ENCODE assay signal across 29 cellular contexts in genomic region chr10:50229460-50229859, GRCh38.
"Had no signal": no experiment of that assay in that cellular context is flagged by ENCODE, and none has a peak within 500 bp of the region (broad histone marks: within the 10 kb centered on the region; RNA-seq: fewer than 3 reads in every experiment).

No MANE protein-coding gene starts in this region.

- H3K79me2 ChIP-seq: parathyroid adenoma had no signal

- FAIRE-seq: small intestine had no signal

- H3K4me3 Mint-ChIP-seq: natural killer cell; nephron; neural progenitor cell; stimulated activated effector memory CD8-positive, alpha-beta T cell treated with anti-CD3 and anti-CD28 coated beads, Interleukin-12 subunit alpha, Interleukin-12 subunit beta, amount 100 ng/mL, for 72 hours; stimulated activated naive B cell treated with anti-CD40 and anti-IgM and Interleukin-4, amounts not matched to agents 10 μg/mL and 1 μg/mL and 100 μg/mL, for 72 hours; stimulated activated naive CD8-positive, alpha-beta T cell treated with anti-CD3 and anti-CD28 coated beads, Interleukin-15, Interleukin-2, amounts not matched to agents 100 ng/mL and 50 ng/mL, for 24 hours; type B pancreatic cell had no signal

- H3K4me2 ChIP-seq: neural progenitor cell had no signal

- ATAC-seq: natural killer cell; psoas muscle; right cardiac atrium; stimulated activated effector memory CD8-positive, alpha-beta T cell treated with anti-CD3 and anti-CD28 coated beads, Interleukin-12 subunit alpha, Interleukin-12 subunit beta, amount 100 ng/mL, for 72 hours; stimulated activated naive B cell treated with anti-CD40 and anti-IgM and Interleukin-4, amounts not matched to agents 10 μg/mL and 1 μg/mL and 100 μg/mL, for 72 hours; upper lobe of right lung had no signal

- H3K4me1 ChIP-seq: neural progenitor cell, psoas muscle, sigmoid colon, suprapubic skin, testis, tibial artery, transverse colon, upper lobe of right lung, uterus had no signal

- DNase-seq: natural killer cell; occipital lobe; ovary; posterior cingulate gyrus; psoas muscle; right cardiac atrium; right lobe of liver; sigmoid colon; small intestine; stimulated activated CD4-positive, alpha-beta T cell treated with anti-CD3 and anti-CD28 coated beads, Interleukin-15, amount 100 ng/mL, for 24 hours; stimulated activated CD4-positive, alpha-beta T cell treated with anti-CD3 and anti-CD28 coated beads, Interleukin-2, amount 100 ng/mL, for 24 hours; stimulated activated CD4-positive, alpha-beta T cell treated with anti-CD3 and anti-CD28 coated beads, Interleukin-2, amount 100 ng/mL, for 48 hours; stimulated activated CD4-positive, alpha-beta T cell treated with anti-CD3 and anti-CD28 coated beads, Interleukin-4, amount 100 ng/mL, for 24 hours; stimulated activated naive B cell treated with anti-CD40 and anti-IgM and Interleukin-4, amounts not matched to agents 10 μg/mL and 1 μg/mL and 100 μg/mL, for 72 hours; stimulated activated naive CD4-positive, alpha-beta T cell treated with Interleukin-2 at 50 U/mL for 16 hours; substantia nigra; testis; tibial artery; transverse colon; upper lobe of right lung; uterus had no signal

- H3K9me3 ChIP-seq: ovary, psoas muscle, right lobe of liver, sigmoid colon, suprapubic skin, testis, tibial artery, transverse colon, upper lobe of right lung, uterus had no signal

- H3K36me3 Mint-ChIP-seq: natural killer cell; neural progenitor cell; stimulated activated effector memory CD8-positive, alpha-beta T cell treated with anti-CD3 and anti-CD28 coated beads, Interleukin-12 subunit alpha, Interleukin-12 subunit beta, amount 100 ng/mL, for 72 hours; stimulated activated naive B cell treated with anti-CD40 and anti-IgM and Interleukin-4, amounts not matched to agents 10 μg/mL and 1 μg/mL and 100 μg/mL, for 72 hours; type B pancreatic cell had no signal

- H3K27ac ChIP-seq: neural progenitor cell, ovary, parathyroid adenoma, psoas muscle, right lobe of liver, sigmoid colon, suprapubic skin, testis, tibial artery, transverse colon, upper lobe of right lung, uterus had no signal

- H3K4me1 Mint-ChIP-seq: natural killer cell; neural progenitor cell; stimulated activated effector memory CD8-positive, alpha-beta T cell treated with anti-CD3 and anti-CD28 coated beads, Interleukin-12 subunit alpha, Interleukin-12 subunit beta, amount 100 ng/mL, for 72 hours had no signal

- H3K9me3 Mint-ChIP-seq: natural killer cell; nephron; neural progenitor cell; stimulated activated effector memory CD8-positive, alpha-beta T cell treated with anti-CD3 and anti-CD28 coated beads, Interleukin-12 subunit alpha, Interleukin-12 subunit beta, amount 100 ng/mL, for 72 hours; stimulated activated naive B cell treated with anti-CD40 and anti-IgM and Interleukin-4, amounts not matched to agents 10 μg/mL and 1 μg/mL and 100 μg/mL, for 72 hours; stimulated activated naive CD8-positive, alpha-beta T cell treated with anti-CD3 and anti-CD28 coated beads, Interleukin-15, Interleukin-2, amounts not matched to agents 100 ng/mL and 50 ng/mL, for 24 hours; type B pancreatic cell had no signal

- H3K36me3 ChIP-seq: neural progenitor cell, ovary, right lobe of liver, sigmoid colon, suprapubic skin, tibial artery, transverse colon, upper lobe of right lung, uterus had no signal

- H3K27me3 ChIP-seq: neural progenitor cell, ovary, right lobe of liver, sigmoid colon, suprapubic skin, testis, tibial artery, transverse colon, uterus had no signal

- H3K4me3 ChIP-seq: neural progenitor cell, ovary, psoas muscle, right lobe of liver, sigmoid colon, suprapubic skin, testis, tibial artery, transverse colon, upper lobe of right lung, uterus had no signal

- H2AFZ ChIP-seq: neural progenitor cell, parathyroid adenoma had no signal

- H3K27ac Mint-ChIP-seq: natural killer cell; nephron; neural progenitor cell; progenitor cell of endocrine pancreas; stimulated activated effector memory CD8-positive, alpha-beta T cell treated with anti-CD3 and anti-CD28 coated beads, Interleukin-12 subunit alpha, Interleukin-12 subunit beta, amount 100 ng/mL, for 72 hours; stimulated activated naive B cell treated with anti-CD40 and anti-IgM and Interleukin-4, amounts not matched to agents 10 μg/mL and 1 μg/mL and 100 μg/mL, for 72 hours; stimulated activated naive CD8-positive, alpha-beta T cell treated with anti-CD3 and anti-CD28 coated beads, Interleukin-15, Interleukin-2, amounts not matched to agents 100 ng/mL and 50 ng/mL, for 24 hours; type B pancreatic cell had no signal

- H3K9ac ChIP-seq: neural progenitor cell, parathyroid adenoma had no signal
